In genomic region chrX:135893294-135893817, GRCh38 we compare ENCODE assay signal across 22 cellular contexts. TPM values are rescaled to one million over a fixed set of nuclear protein-coding genes. Genes with fewer than 3 reads are reported as not detected.
"Had no signal": no experiment of that assay in that cellular context is flagged by ENCODE, and none has a peak within 500 bp of the region (broad histone marks: within the 10 kb centered on the region; RNA-seq: fewer than 3 reads in every experiment).

TSS of gene CT45A10 (minus strand) at chrX:135893444. CDS start at chrX:135885344, 8,100 bp downstream.
TSS of gene SAGE1 (plus strand) at chrX:135893716. CDS start at chrX:135896243, 2,527 bp downstream.

- DNase-seq: activated CD4-positive, alpha-beta T cell treated with anti-CD3 and anti-CD28 coated beads for 4 hours; activated CD8-positive, alpha-beta memory T cell treated with anti-CD3 and anti-CD28 coated beads, Interleukin-2, amount 50 U/mL, for 4 hours; activated CD8-positive, alpha-beta T cell treated with anti-CD3 and anti-CD28 coated beads, Interleukin-2, amount 10 ng/mL, durations not matched to agents 7 days and 5 days; activated gamma-delta T cell treated with Interleukin-2 at 50 U/mL for 16 hours; amniotic stem cell; esophagus squamous epithelium; hippocampal formation; mesendoderm; natural killer cell; stimulated activated CD4-positive, alpha-beta T cell treated with anti-CD3 and anti-CD28 coated beads, Interleukin-15, amount 100 ng/mL, for 24 hours; stimulated activated CD4-positive, alpha-beta T cell treated with anti-CD3 and anti-CD28 coated beads, Interleukin-4, amount 100 ng/mL, for 1 hour; stimulated activated naive B cell treated with anti-CD40 and anti-IgM and Interleukin-4, amounts not matched to agents 10 μg/mL and 1 μg/mL and 100 μg/mL, for 72 hours had no signal

- H3K36me3 Mint-ChIP-seq: activated naive CD8-positive, alpha-beta T cell; natural killer cell; stimulated activated naive B cell treated with anti-CD40 and anti-IgM and Interleukin-4, amounts not matched to agents 10 μg/mL and 1 μg/mL and 100 μg/mL, for 72 hours had no signal

- H3K4me1 ChIP-seq: esophagus squamous epithelium, right atrium auricular region, tibial nerve had no signal

- H3K27me3 Mint-ChIP-seq: activated naive CD8-positive, alpha-beta T cell had no signal

- H3K4me1 Mint-ChIP-seq: natural killer cell; stimulated activated naive B cell treated with anti-CD40 and anti-IgM and Interleukin-4, amounts not matched to agents 10 μg/mL and 1 μg/mL and 100 μg/mL, for 72 hours had no signal

- H3K27ac ChIP-seq: esophagus squamous epithelium, right atrium auricular region, tibial nerve had no signal

- H3K4me3 ChIP-seq: esophagus squamous epithelium, right atrium auricular region, tibial nerve had no signal

- H3K9me3 Mint-ChIP-seq: natural killer cell; stimulated activated naive B cell treated with anti-CD40 and anti-IgM and Interleukin-4, amounts not matched to agents 10 μg/mL and 1 μg/mL and 100 μg/mL, for 72 hours had no signal

- H3K36me3 ChIP-seq: esophagus squamous epithelium, right atrium auricular region, tibial nerve had no signal

- ATAC-seq: activated CD8-positive, alpha-beta T cell treated with anti-CD3 and anti-CD28 coated beads, Interleukin-2, amount 10 ng/mL, durations not matched to agents 7 days and 5 days; natural killer cell; stimulated activated naive B cell treated with anti-CD40 and anti-IgM and Interleukin-4, amounts not matched to agents 10 μg/mL and 1 μg/mL and 100 μg/mL, for 72 hours had no signal

- H3K27me3 ChIP-seq: esophagus squamous epithelium, right atrium auricular region, tibial nerve had no signal

- H3K27ac Mint-ChIP-seq: activated CD8-positive, alpha-beta T cell treated with anti-CD3 and anti-CD28 coated beads, Interleukin-2, amount 10 ng/mL, durations not matched to agents 7 days and 5 days; activated naive CD8-positive, alpha-beta T cell; natural killer cell; stimulated activated naive B cell treated with anti-CD40 and anti-IgM and Interleukin-4, amounts not matched to agents 10 μg/mL and 1 μg/mL and 100 μg/mL, for 72 hours had no signal

- H3K4me3 Mint-ChIP-seq: activated CD8-positive, alpha-beta T cell treated with anti-CD3 and anti-CD28 coated beads, Interleukin-2, amount 10 ng/mL, durations not matched to agents 7 days and 5 days; activated naive CD8-positive, alpha-beta T cell; natural killer cell; stimulated activated naive B cell treated with anti-CD40 and anti-IgM and Interleukin-4, amounts not matched to agents 10 μg/mL and 1 μg/mL and 100 μg/mL, for 72 hours had no signal

- H3K9me3 ChIP-seq: esophagus squamous epithelium, right atrium auricular region, tibial nerve had no signal

RNA-seq across cellular contexts. Expression of gene CT45A10, which starts in this region (rescaled TPM):
- total RNA-seq: activated CD8-positive, alpha-beta T cell treated with anti-CD3 and anti-CD28 coated beads, Interleukin-2, amount 10 ng/mL, durations not matched to agents 7 days and 5 days; cardiac septum; endothelial cell of umbilical vein; esophagus squamous epithelium; fibroblast of villous mesenchyme; glomerular endothelial cell; lower leg skin; natural killer cell; right atrium auricular region; skeletal muscle tissue; subcutaneous adipose tissue; tibial nerve had no signal
- polyA plus RNA-seq: endothelial cell of umbilical vein had no signal

RNA-seq across cellular contexts. Expression of gene SAGE1, which starts in this region (rescaled TPM):
- total RNA-seq: activated CD8-positive, alpha-beta T cell treated with anti-CD3 and anti-CD28 coated beads, Interleukin-2, amount 10 ng/mL, durations not matched to agents 7 days and 5 days; cardiac septum; endothelial cell of umbilical vein; esophagus squamous epithelium; fibroblast of villous mesenchyme; glomerular endothelial cell; lower leg skin; natural killer cell; right atrium auricular region; skeletal muscle tissue; subcutaneous adipose tissue; tibial nerve had no signal
- polyA plus RNA-seq: endothelial cell of umbilical vein had no signal
